In the genomic region with DNA sequence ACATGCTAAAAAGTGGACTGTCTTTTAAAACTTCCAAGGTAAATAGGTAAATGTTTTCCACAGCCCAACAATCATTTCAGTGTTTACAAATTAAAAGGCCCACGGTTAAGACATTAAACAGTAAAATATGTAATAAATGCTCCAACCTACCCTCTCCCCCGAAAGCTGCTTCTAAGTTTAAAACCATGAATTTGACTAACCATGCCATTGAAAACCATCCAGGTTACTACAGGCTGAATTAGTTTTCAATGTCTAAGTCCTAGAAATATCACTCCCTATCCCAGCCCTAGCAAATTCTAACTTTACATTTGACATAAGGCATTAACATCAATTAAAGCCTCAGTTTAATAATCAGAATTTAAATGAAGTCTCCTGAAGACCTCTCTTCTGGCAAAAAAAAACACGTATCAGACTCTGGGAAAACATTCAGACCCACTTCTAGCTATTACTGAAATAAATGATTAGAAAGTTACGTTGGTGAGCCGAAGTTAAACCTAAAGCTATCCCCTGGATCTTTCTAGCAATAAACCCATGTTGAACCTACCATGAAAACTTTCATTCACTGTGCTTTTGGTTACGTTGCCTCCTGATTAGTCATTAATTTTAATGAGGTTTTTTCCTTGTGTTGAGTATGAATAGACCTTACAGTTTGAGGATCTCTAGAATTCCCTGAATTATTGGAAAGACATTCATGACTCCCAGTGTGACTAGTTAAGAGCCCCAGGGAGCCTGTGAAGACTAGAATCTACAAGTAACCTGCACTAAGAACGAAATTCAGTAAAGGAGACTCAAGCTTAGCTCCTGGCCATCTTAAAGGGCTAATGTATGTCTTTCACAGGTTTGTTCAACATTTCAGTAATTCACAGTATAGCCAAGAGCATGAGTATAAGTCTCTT, we compare ENCODE assay signal across 9 cellular contexts. TPM values are rescaled to one million over a fixed set of nuclear protein-coding genes. Genes with fewer than 3 reads are reported as not detected.
DNase-seq lines count a peak whose midpoint lies in the region; ATAC-seq, FAIRE-seq and TF ChIP-seq lines count a peak whose summit lies in the region.
"Had no signal": no experiment of that assay in that cellular context is flagged by ENCODE, and none has a peak within 500 bp of the region (broad histone marks: within the 10 kb centered on the region; RNA-seq: fewer than 3 reads in every experiment).

No MANE protein-coding gene starts in this region.

- no peak for DNase-seq in activated naive CD4-positive, alpha-beta T cell treated with anti-CD3 and anti-CD28 coated beads, Interleukin-2, amount 10 ng/mL, durations not matched to agents 7 days and 5 days
- DNase-seq in activated naive CD4-positive, alpha-beta T cell (lab: John Stamatoyannopoulos, UW) = no peak
- DNase-seq in RPMI7951 (ENCODE audit: low read depth) (peak; percentile 14), endothelial cell of umbilical vein (ENCODE audit: low read depth, low spot score) (no peak), pancreas (no peak), NCI-H128 (lab: John Stamatoyannopoulos, UW; ENCODE audit: unreplicated experiment) (no peak)
- DNase-seq in stimulated activated naive CD8-positive, alpha-beta T cell treated with anti-CD3 and anti-CD28 coated beads, Interleukin-15, amount 100 ng/mL, for 72 hours = no peak
- no peak for DNase-seq in stimulated activated CD4-positive, alpha-beta T cell treated with anti-CD3 and anti-CD28 coated beads, Interleukin-4, amount 100 ng/mL, for 1 hour
- DNase-seq: left ventricle myocardium inferior had no signal

- no peak for TF ChIP-seq CTCF in endothelial cell of umbilical vein (IDR thresholded peaks at IDR 0.05; ENCODE audit: extremely low read depth in 1 of 2, insufficient read depth in 1 of 2, low read depth in 1 of 2, low read length in 2 of 2)
- TF ChIP-seq CTCF in pancreas (IDR thresholded peaks at IDR 0.05) = no peak

- peak overlapping the region; percentile 84 for H3K4me2 ChIP-seq in endothelial cell of umbilical vein (ENCODE audit: insufficient read depth, low read length)

- CTCF ChIA-PET in activated naive CD4-positive, alpha-beta T cell treated with anti-CD3 and anti-CD28 coated beads, Interleukin-2, amount 10 ng/mL, durations not matched to agents 7 days and 5 days (lab: Charles Lee) = interaction anchor here (1.2 to 10.6 kb wide), 4 partner anchors 7 to 151 kb away, joined by 4 to 264 read pairs (median 16); a partner anchor contains a TSS
- CTCF ChIA-PET in endothelial cell of umbilical vein (lab: Charles Lee) = interaction anchor here (4.5 kb wide), 1 partner anchor 79 kb away, joined by 39 read pairs; no protein-coding TSS in a partner anchor

- dilution Hi-C loops in endothelial cell of umbilical vein (cut with MboI; ENCODE audit: extremely low pct_ligation_motif_present, low sequenced_read_pairs) = no loop called here

- peak; percentile 58 for TF ChIP-seq POLR2A in endothelial cell of umbilical vein (IDR thresholded peaks at IDR 0.05; ENCODE audit: low read depth, low read length)

- no peak for FAIRE-seq in endothelial cell of umbilical vein (lab: Jason Lieb, UNC)
- FAIRE-seq in pancreas (lab: Jason Lieb, UNC) = no peak

- peak overlapping the region; percentile 96 for H3K27ac Mint-ChIP-seq in activated naive CD4-positive, alpha-beta T cell treated with anti-CD3 and anti-CD28 coated beads, Interleukin-2, amount 10 ng/mL, durations not matched to agents 7 days and 5 days
- H3K27ac Mint-ChIP-seq in stimulated activated naive CD8-positive, alpha-beta T cell treated with anti-CD3 and anti-CD28 coated beads, Interleukin-15, amount 100 ng/mL, for 72 hours = peak overlapping the region in 1 of 2 donors; percentile 100

- intact Hi-C loops in endothelial cell of umbilical vein (cut with micrococcal nuclease) (loop anchor here (5.0 kb wide), 1 partner anchor 171 kb away; no protein-coding TSS in a partner anchor), pancreas (cut with DNase I) (loop anchor here in 1 of 3 donors (5.0 kb wide), 1 partner anchor 159 kb away; no protein-coding TSS in a partner anchor)

- 59 to 68% methylated on average over 7 of the region's 7 CpGs for WGBS in pancreas, 2 donors

- BruUV-seq in endothelial cell of umbilical vein (replicated peaks; lab: Mats Ljungman, UMichigan) = no TSS peak

- no peak overlapping the region for H2AFZ ChIP-seq in endothelial cell of umbilical vein (ENCODE audit: low read depth, low read length)

- H3K9me3 Mint-ChIP-seq in activated naive CD4-positive, alpha-beta T cell treated with anti-CD3 and anti-CD28 coated beads, Interleukin-2, amount 10 ng/mL, durations not matched to agents 7 days and 5 days = no peaks in the 10 kb centered on the region
- no peaks in the 10 kb centered on the region for H3K9me3 Mint-ChIP-seq in stimulated activated naive CD8-positive, alpha-beta T cell treated with anti-CD3 and anti-CD28 coated beads, Interleukin-15, amount 100 ng/mL, for 72 hours

- H3K79me2 ChIP-seq in endothelial cell of umbilical vein (ENCODE audit: control insufficient read depth, insufficient read depth, low read length) = peaks cover 61% of the 10 kb centered on the region

- H3K9me1 ChIP-seq in endothelial cell of umbilical vein (replicated peaks; ENCODE audit: control insufficient read depth, extremely low read depth, insufficient read depth, low read length) = no peaks in the 10 kb centered on the region

- H3K4me1 ChIP-seq in endothelial cell of umbilical vein (ENCODE audit: control insufficient read depth, extremely low read depth, insufficient read depth, low read length) (peaks cover 66% of the 10 kb centered on the region), pancreas (peaks cover 11 to 53% (median 31%) of the 10 kb centered on the region in 3 donors)

- no peak overlapping the region for H3K4me3 Mint-ChIP-seq in activated naive CD4-positive, alpha-beta T cell treated with anti-CD3 and anti-CD28 coated beads, Interleukin-2, amount 10 ng/mL, durations not matched to agents 7 days and 5 days
- H3K4me3 Mint-ChIP-seq in stimulated activated naive CD8-positive, alpha-beta T cell treated with anti-CD3 and anti-CD28 coated beads, Interleukin-15, amount 100 ng/mL, for 72 hours = peak overlapping the region; percentile 98 to 100

- H3K27me3 ChIP-seq in endothelial cell of umbilical vein (ENCODE audit: control insufficient read depth in 2 of 2, insufficient read depth in 2 of 2, low read length in 2 of 2) (no peaks in the 10 kb centered on the region), pancreas (no peaks in the 10 kb centered on the region)

- H3K9ac ChIP-seq in endothelial cell of umbilical vein (replicated peaks; ENCODE audit: extremely low read depth, insufficient read depth, low read length) = no peak overlapping the region

- peaks cover 28% of the 10 kb centered on the region for H4K20me1 ChIP-seq in endothelial cell of umbilical vein (replicated peaks; ENCODE audit: control insufficient read depth, extremely low read depth, insufficient read depth, low read length)

- POLR2A ChIA-PET in endothelial cell of umbilical vein (lab: Charles Lee) = no interaction called here

- peaks cover 68% of the 10 kb centered on the region for H3K36me3 Mint-ChIP-seq in activated naive CD4-positive, alpha-beta T cell treated with anti-CD3 and anti-CD28 coated beads, Interleukin-2, amount 10 ng/mL, durations not matched to agents 7 days and 5 days

- H3K27ac ChIP-seq in endothelial cell of umbilical vein (ENCODE audit: insufficient read depth, low read depth, low read length) (no peak overlapping the region), pancreas (no peak overlapping the region)

- H3K27me3 Mint-ChIP-seq in activated naive CD4-positive, alpha-beta T cell treated with anti-CD3 and anti-CD28 coated beads, Interleukin-2, amount 10 ng/mL, durations not matched to agents 7 days and 5 days = no peaks in the 10 kb centered on the region
- no peaks in the 10 kb centered on the region for H3K27me3 Mint-ChIP-seq in stimulated activated naive CD8-positive, alpha-beta T cell treated with anti-CD3 and anti-CD28 coated beads, Interleukin-15, amount 100 ng/mL, for 72 hours

- H3K36me3 ChIP-seq in endothelial cell of umbilical vein (ENCODE audit: control insufficient read depth in 2 of 2, extremely low read depth in 1 of 2, insufficient read depth in 2 of 2, low read length in 2 of 2) = peaks cover 41 to 56% of the 10 kb centered on the region in 2 experiments
- peaks cover 15 to 45% (median 45%) of the 10 kb centered on the region in 3 donors for H3K36me3 ChIP-seq in pancreas

- H3K9me3 ChIP-seq in endothelial cell of umbilical vein (replicated peaks; ENCODE audit: control insufficient read depth, insufficient read depth, low read length) (no peaks in the 10 kb centered on the region), pancreas (no peaks in the 10 kb centered on the region)
- H3K9me3 ChIP-seq: left ventricle myocardium inferior had no signal

- ATAC-seq in stimulated activated naive CD8-positive, alpha-beta T cell treated with anti-CD3 and anti-CD28 coated beads, Interleukin-15, amount 100 ng/mL, for 72 hours = no peak
- ATAC-seq in pancreas = no peak

- H3K4me3 ChIP-seq in endothelial cell of umbilical vein (replicated peaks in 1 of 3; ENCODE audit: insufficient read depth in 1 of 3, low read depth in 1 of 3, low read length in 3 of 3) = no peak overlapping the region
- no peak overlapping the region for H3K4me3 ChIP-seq in pancreas

- H3K4me1 Mint-ChIP-seq in activated naive CD4-positive, alpha-beta T cell treated with anti-CD3 and anti-CD28 coated beads, Interleukin-2, amount 10 ng/mL, durations not matched to agents 7 days and 5 days = peaks cover 93% of the 10 kb centered on the region
- peaks cover 96% of the 10 kb centered on the region for H3K4me1 Mint-ChIP-seq in stimulated activated naive CD8-positive, alpha-beta T cell treated with anti-CD3 and anti-CD28 coated beads, Interleukin-15, amount 100 ng/mL, for 72 hours

RNA-seq across cellular contexts. Expression of a gene that starts 1.7 kb away (rescaled TPM):
- 7.7 and 8.1 TPM in 2 replicates for total RNA-seq in RPMI7951 (2014; rRNA removed; shearing (Covaris generic))
- 18.6 and 20.3 TPM in 2 replicates for total RNA-seq in endothelial cell of umbilical vein
- polyA plus RNA-seq in endothelial cell of umbilical vein = 3.9 and 6.5 TPM in 2 replicates
- 5.9 and 6.2 TPM in 2 replicates for polyA plus RNA-seq in endothelial cell of umbilical vein (2011; cell fraction: cytosol; rRNA removed)
- polyA plus RNA-seq in endothelial cell of umbilical vein (2011; cell fraction: nucleus; rRNA removed) = 35.3 and 42.4 TPM in 2 replicates
- 12.0 and 14.3 TPM in 2 replicates for polyA plus RNA-seq in endothelial cell of umbilical vein (2012)
- polyA minus RNA-seq in endothelial cell of umbilical vein = 9.1 and 9.4 TPM in 2 replicates
- polyA minus RNA-seq in endothelial cell of umbilical vein (2011; cell fraction: cytosol; rRNA and poly(A)+ RNA removed) = 5.4 TPM
- polyA minus RNA-seq in endothelial cell of umbilical vein (2011; cell fraction: nucleus; rRNA and poly(A)+ RNA removed) = 20.6 and 24.3 TPM in 2 replicates
- 10 to 100 TPM in 1 of 6 donors, 1 to 10 TPM in 5; 4.8 to 12.9 (median 6.9) TPM for total RNA-seq in pancreas
- polyA plus RNA-seq in pancreas = 10 to 100 TPM in 1 of 2 donors, 1 to 10 TPM in 1; 9.6 to 12.1 TPM

RNA-seq across cellular contexts. Expression of a gene that starts 7.5 kb away (rescaled TPM):
- total RNA-seq in RPMI7951 (2014; rRNA removed; shearing (Covaris generic)) = 182 and 183 TPM in 2 replicates
- 1,027 and 1,058 TPM in 2 replicates for total RNA-seq in endothelial cell of umbilical vein
- 1,405 and 2,040 TPM in 2 replicates for polyA plus RNA-seq in endothelial cell of umbilical vein
- 980 and 1,160 TPM in 2 replicates for polyA plus RNA-seq in endothelial cell of umbilical vein (2011; cell fraction: cytosol; rRNA removed)
- 4,876 and 5,495 TPM in 2 replicates for polyA plus RNA-seq in endothelial cell of umbilical vein (2011; cell fraction: nucleus; rRNA removed)
- polyA plus RNA-seq in endothelial cell of umbilical vein (2012) = 690 and 716 TPM in 2 replicates
- 856 and 901 TPM in 2 replicates for polyA minus RNA-seq in endothelial cell of umbilical vein
- polyA minus RNA-seq in endothelial cell of umbilical vein (2011; cell fraction: cytosol; rRNA and poly(A)+ RNA removed) = 237 TPM
- 1,361 and 2,457 TPM in 2 replicates for polyA minus RNA-seq in endothelial cell of umbilical vein (2011; cell fraction: nucleus; rRNA and poly(A)+ RNA removed)
- 100 to 1,000 TPM; 145 to 398 (median 199) TPM for total RNA-seq in pancreas
- polyA plus RNA-seq in pancreas = 100 to 1,000 TPM; 249 to 372 TPM

RNA-seq across cellular contexts. Expression of a gene that starts 8.2 kb away (rescaled TPM):
- total RNA-seq in RPMI7951 (2014; rRNA removed; shearing (Covaris generic)) = 18.0 and 20.2 TPM in 2 replicates
- 35.5 and 42.6 TPM in 2 replicates for total RNA-seq in endothelial cell of umbilical vein
- 9.3 and 14.1 TPM in 2 replicates for polyA plus RNA-seq in endothelial cell of umbilical vein
- 9.9 and 16.8 TPM in 2 replicates for polyA plus RNA-seq in endothelial cell of umbilical vein (2011; cell fraction: cytosol; rRNA removed)
- 131 and 135 TPM in 2 replicates for polyA plus RNA-seq in endothelial cell of umbilical vein (2011; cell fraction: nucleus; rRNA removed)
- 18.7 and 23.7 TPM in 2 replicates for polyA plus RNA-seq in endothelial cell of umbilical vein (2012)
- 20.2 and 41.5 TPM in 2 replicates for polyA minus RNA-seq in endothelial cell of umbilical vein
- 14.5 TPM for polyA minus RNA-seq in endothelial cell of umbilical vein (2011; cell fraction: cytosol; rRNA and poly(A)+ RNA removed)
- 71.3 and 86.4 TPM in 2 replicates for polyA minus RNA-seq in endothelial cell of umbilical vein (2011; cell fraction: nucleus; rRNA and poly(A)+ RNA removed)
- 10 to 100 TPM; 10.0 to 25.9 (median 18.2) TPM for total RNA-seq in pancreas
- 10 to 100 TPM; 34.8 to 80.8 TPM for polyA plus RNA-seq in pancreas

RNA-seq across cellular contexts. Expression of a gene that starts 49.6 kb away (rescaled TPM):
- total RNA-seq in RPMI7951 (2014; rRNA removed; shearing (Covaris generic)) = 21.6 and 23.7 TPM in 2 replicates
- 1.2 and 1.6 TPM in 2 replicates for total RNA-seq in endothelial cell of umbilical vein
- polyA plus RNA-seq in endothelial cell of umbilical vein = 17.8 and 21.6 TPM in 2 replicates
- 16.8 and 17.6 TPM in 2 replicates for polyA plus RNA-seq in endothelial cell of umbilical vein (2011; cell fraction: cytosol; rRNA removed)
- 35.9 and 55.9 TPM in 2 replicates for polyA plus RNA-seq in endothelial cell of umbilical vein (2011; cell fraction: nucleus; rRNA removed)
- 7.9 and 12.4 TPM in 2 replicates for polyA plus RNA-seq in endothelial cell of umbilical vein (2012)
- 9.2 and 17.9 TPM in 2 replicates for polyA minus RNA-seq in endothelial cell of umbilical vein
- polyA minus RNA-seq in endothelial cell of umbilical vein (2011; cell fraction: cytosol; rRNA and poly(A)+ RNA removed) = not detected
- polyA minus RNA-seq in endothelial cell of umbilical vein (2011; cell fraction: nucleus; rRNA and poly(A)+ RNA removed) = 14.8 and 23.2 TPM in 2 replicates
- total RNA-seq in pancreas = 1 to 10 TPM in 4 of 6 donors, under 1 TPM in 2; 0.51 to 6.3 (median 1.1) TPM
- polyA plus RNA-seq in pancreas = 1 to 10 TPM; 1.5 to 2.4 TPM
